Comparison of ENCODE assay signal across 29 cellular contexts in the genomic region with DNA sequence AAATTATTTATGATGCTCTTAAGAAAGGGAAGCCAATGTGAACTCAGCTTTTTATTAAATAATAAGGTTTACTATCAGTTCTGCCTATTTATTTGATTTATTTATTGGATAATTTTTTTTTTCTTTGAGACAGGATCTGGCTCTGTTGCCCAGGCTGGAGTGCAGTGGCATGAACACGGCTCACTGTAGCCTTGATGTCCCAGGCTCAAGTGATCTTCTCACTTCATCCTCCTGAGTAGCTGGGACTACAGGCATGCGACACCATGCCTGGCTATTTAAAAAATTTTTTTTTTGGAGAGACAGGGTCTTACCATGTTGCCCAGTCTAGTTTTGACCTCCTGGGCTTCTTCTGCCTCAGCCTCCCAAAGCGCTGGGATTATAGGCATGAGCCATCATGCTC.
"Had no signal": no experiment of that assay in that cellular context is flagged by ENCODE, and none has a peak within 500 bp of the region (broad histone marks: within the 10 kb centered on the region; RNA-seq: fewer than 3 reads in every experiment).

No MANE protein-coding gene starts in this region.

- H3K27ac Mint-ChIP-seq: stimulated activated effector memory CD8-positive, alpha-beta T cell treated with anti-CD3 and anti-CD28 coated beads, Interleukin-12 subunit alpha, Interleukin-12 subunit beta, amount 100 ng/mL, for 72 hours; stimulated activated memory B cell treated with anti-CD40 and anti-IgM and Interleukin-4, amounts not matched to agents 10 μg/mL and 1 μg/mL and 100 μg/mL, for 72 hours; stimulated activated naive B cell treated with anti-CD40 and anti-IgM and Interleukin-4, amounts not matched to agents 10 μg/mL and 1 μg/mL and 100 μg/mL, for 72 hours; stimulated activated naive CD8-positive, alpha-beta T cell treated with anti-CD3 and anti-CD28 coated beads, Interleukin-15, amount 100 ng/mL, for 72 hours; stimulated activated naive CD8-positive, alpha-beta T cell treated with anti-CD3 and anti-CD28 coated beads, Interleukin-15, Interleukin-2, amounts not matched to agents 100 ng/mL and 50 ng/mL, for 24 hours; type B pancreatic cell had no signal

- H3K9me3 ChIP-seq: stomach, suprapubic skin, testis, thoracic aorta, thyroid gland, tibial artery, tibial nerve, transverse colon, upper lobe of left lung, upper lobe of right lung, uterus, vagina had no signal

- H3K27me3 Mint-ChIP-seq: stimulated activated memory B cell treated with anti-CD40 and anti-IgM and Interleukin-4, amounts not matched to agents 10 μg/mL and 1 μg/mL and 100 μg/mL, for 72 hours; stimulated activated naive B cell treated with anti-CD40 and anti-IgM and Interleukin-4, amounts not matched to agents 10 μg/mL and 1 μg/mL and 100 μg/mL, for 72 hours; stimulated activated naive CD8-positive, alpha-beta T cell treated with anti-CD3 and anti-CD28 coated beads, Interleukin-15, amount 100 ng/mL, for 72 hours; stimulated activated naive CD8-positive, alpha-beta T cell treated with anti-CD3 and anti-CD28 coated beads, Interleukin-15, Interleukin-2, amounts not matched to agents 100 ng/mL and 50 ng/mL, for 24 hours; type B pancreatic cell had no signal

- FAIRE-seq: urothelium cell line had no signal

- H3K36me3 ChIP-seq: uterus had no signal

- H3K27me3 ChIP-seq: stomach, suprapubic skin, testis, thyroid gland, tibial artery, tibial nerve, transverse colon, upper lobe of left lung, upper lobe of right lung, uterus, vagina had no signal

- H3K4me1 Mint-ChIP-seq: stimulated activated memory B cell treated with anti-CD40 and anti-IgM and Interleukin-4, amounts not matched to agents 10 μg/mL and 1 μg/mL and 100 μg/mL, for 72 hours had no signal

- H3K4me1 ChIP-seq: stomach, suprapubic skin, testis, thyroid gland, tibial artery, tibial nerve, transverse colon, uterus, vagina had no signal

- DNase-seq: stimulated activated CD4-positive, alpha-beta T cell treated with anti-CD3 and anti-CD28 coated beads, Interleukin-2, amount 100 ng/mL, for 48 hours; stimulated activated CD4-positive, alpha-beta T cell treated with anti-CD3 and anti-CD28 coated beads, Interleukin-4, amount 100 ng/mL, for 1 hour; stimulated activated CD4-positive, alpha-beta T cell treated with anti-CD3 and anti-CD28 coated beads, Interleukin-4, amount 100 ng/mL, for 24 hours; stimulated activated CD4-positive, alpha-beta T cell treated with anti-CD3 and anti-CD28 coated beads, Interleukin-4, amount 100 ng/mL, for 4 hours; stimulated activated CD8-positive, alpha-beta memory T cell treated with anti-CD3 and anti-CD28 coated beads, Interleukin-4, amount 100 ng/mL, for 48 hours; stimulated activated naive B cell treated with anti-CD40 and anti-IgM and Interleukin-4, amounts not matched to agents 10 μg/mL and 1 μg/mL and 100 μg/mL, for 72 hours; stimulated activated naive CD4-positive, alpha-beta T cell; stimulated activated naive CD4-positive, alpha-beta T cell treated with Interleukin-2 at 50 U/mL for 16 hours; stimulated activated naive CD8-positive, alpha-beta T cell treated with anti-CD3 and anti-CD28 coated beads, Interleukin-15, amount 100 ng/mL, for 72 hours; stimulated activated naive CD8-positive, alpha-beta T cell treated with anti-CD3 and anti-CD28 coated beads, Interleukin-15, Interleukin-2, amounts not matched to agents 100 U/mL and 50 U/mL, for 24 hours; stomach; substantia nigra; testis; thyroid gland; tibial artery; transverse colon; trophoblast cell; upper lobe of left lung; upper lobe of right lung; uterus had no signal

- ATAC-seq: stimulated activated effector memory CD8-positive, alpha-beta T cell treated with anti-CD3 and anti-CD28 coated beads, Interleukin-12 subunit alpha, Interleukin-12 subunit beta, amount 100 ng/mL, for 72 hours; stimulated activated memory B cell treated with anti-CD40 and anti-IgM and Interleukin-4, amounts not matched to agents 10 μg/mL and 1 μg/mL and 100 μg/mL, for 72 hours; stimulated activated naive B cell treated with anti-CD40 and anti-IgM and Interleukin-4, amounts not matched to agents 10 μg/mL and 1 μg/mL and 100 μg/mL, for 72 hours; stimulated activated naive CD8-positive, alpha-beta T cell treated with anti-CD3 and anti-CD28 coated beads, Interleukin-15, amount 100 ng/mL, for 72 hours; stimulated activated naive CD8-positive, alpha-beta T cell treated with anti-CD3 and anti-CD28 coated beads, Interleukin-15, Interleukin-2, amounts not matched to agents 100 U/mL and 50 U/mL, for 24 hours; upper lobe of right lung had no signal

- H3K4me3 Mint-ChIP-seq: stimulated activated effector memory CD8-positive, alpha-beta T cell treated with anti-CD3 and anti-CD28 coated beads, Interleukin-12 subunit alpha, Interleukin-12 subunit beta, amount 100 ng/mL, for 72 hours; stimulated activated memory B cell treated with anti-CD40 and anti-IgM and Interleukin-4, amounts not matched to agents 10 μg/mL and 1 μg/mL and 100 μg/mL, for 72 hours; stimulated activated naive B cell treated with anti-CD40 and anti-IgM and Interleukin-4, amounts not matched to agents 10 μg/mL and 1 μg/mL and 100 μg/mL, for 72 hours; stimulated activated naive CD8-positive, alpha-beta T cell treated with anti-CD3 and anti-CD28 coated beads, Interleukin-15, amount 100 ng/mL, for 72 hours; stimulated activated naive CD8-positive, alpha-beta T cell treated with anti-CD3 and anti-CD28 coated beads, Interleukin-15, Interleukin-2, amounts not matched to agents 100 ng/mL and 50 ng/mL, for 24 hours; type B pancreatic cell had no signal

- H3K4me3 ChIP-seq: stomach, suprapubic skin, testis, thoracic aorta, thyroid gland, tibial artery, tibial nerve, transverse colon, upper lobe of left lung, upper lobe of right lung, uterus, vagina had no signal

- H3K9me3 Mint-ChIP-seq: stimulated activated effector memory CD8-positive, alpha-beta T cell treated with anti-CD3 and anti-CD28 coated beads, Interleukin-12 subunit alpha, Interleukin-12 subunit beta, amount 100 ng/mL, for 72 hours; stimulated activated memory B cell treated with anti-CD40 and anti-IgM and Interleukin-4, amounts not matched to agents 10 μg/mL and 1 μg/mL and 100 μg/mL, for 72 hours; stimulated activated naive B cell treated with anti-CD40 and anti-IgM and Interleukin-4, amounts not matched to agents 10 μg/mL and 1 μg/mL and 100 μg/mL, for 72 hours; stimulated activated naive CD8-positive, alpha-beta T cell treated with anti-CD3 and anti-CD28 coated beads, Interleukin-15, amount 100 ng/mL, for 72 hours; stimulated activated naive CD8-positive, alpha-beta T cell treated with anti-CD3 and anti-CD28 coated beads, Interleukin-15, Interleukin-2, amounts not matched to agents 100 ng/mL and 50 ng/mL, for 24 hours; type B pancreatic cell had no signal

- H3K27ac ChIP-seq: stomach, suprapubic skin, testis, thoracic aorta, thyroid gland, tibial artery, tibial nerve, transverse colon, upper lobe of left lung, upper lobe of right lung, uterus, vagina had no signal
